17 cellular contexts compared by ENCODE assay signal in the genomic region with DNA sequence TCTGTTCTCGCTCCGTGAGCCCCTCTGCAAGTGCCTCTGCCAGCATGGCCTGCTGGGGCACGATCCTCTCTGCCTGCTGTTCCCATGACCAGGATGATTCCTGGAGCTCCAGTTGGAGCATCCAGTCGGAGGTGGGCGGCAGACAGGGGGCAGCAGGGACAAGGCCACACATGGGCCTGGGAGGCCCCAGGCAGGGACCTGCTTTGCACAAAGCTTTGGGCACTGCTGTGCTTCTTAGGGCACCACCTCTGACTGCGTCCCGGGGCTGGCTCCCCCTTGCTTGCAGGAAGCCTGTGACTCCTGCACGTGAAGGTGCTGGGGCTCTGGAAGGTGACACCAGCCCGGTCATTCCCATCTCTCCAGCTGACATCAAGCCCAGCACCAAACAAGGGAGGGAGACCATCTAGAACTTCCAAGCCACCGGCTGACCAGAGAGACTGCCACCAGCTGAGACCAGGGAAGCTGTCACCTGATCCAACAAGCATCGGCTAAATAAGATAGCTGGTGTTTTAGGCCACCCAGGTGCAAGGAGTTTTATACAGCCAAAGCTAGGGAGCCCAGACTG.
"Had no signal": no experiment of that assay in that cellular context is flagged by ENCODE, and none has a peak within 500 bp of the region (broad histone marks: within the 10 kb centered on the region; RNA-seq: fewer than 3 reads in every experiment).

No MANE protein-coding gene starts in this region.

- ATAC-seq: foreskin keratinocyte, gastroesophageal sphincter, heart left ventricle, left cardiac atrium, left lung, left ventricle myocardium superior had no signal

- H3K36me3 ChIP-seq: esophagus muscularis mucosa, gastroesophageal sphincter, heart left ventricle, left lung, lower lobe of right lung had no signal

- H3K4me1 ChIP-seq: esophagus muscularis mucosa, foreskin keratinocyte, gastroesophageal sphincter, heart left ventricle, left lung, lower lobe of right lung had no signal

- H3K9me3 ChIP-seq: esophagus muscularis mucosa, gastroesophageal sphincter, heart left ventricle, lower lobe of right lung had no signal

- DNase-seq: dermis blood vessel endothelial cell; dorsolateral prefrontal cortex; effector CD4-positive, alpha-beta T cell; effector memory CD4-positive, alpha-beta T cell; foreskin keratinocyte; heart left ventricle; hypothalamus; left cardiac atrium; left lung; left ventricle myocardium superior; lower lobe of right lung; mesenchymal stem cell; midbrain had no signal

- H3K27me3 ChIP-seq: dorsolateral prefrontal cortex, esophagus muscularis mucosa, foreskin keratinocyte, gastroesophageal sphincter, heart left ventricle, hepatocyte, left lung had no signal

- H3K4me3 ChIP-seq: coronary artery, dorsolateral prefrontal cortex, esophagus muscularis mucosa, gastroesophageal sphincter, heart left ventricle, hepatocyte, left lung, lower lobe of right lung had no signal

- H3K27ac ChIP-seq: coronary artery, dorsolateral prefrontal cortex, esophagus muscularis mucosa, foreskin keratinocyte, gastroesophageal sphincter, heart left ventricle, hepatocyte, left lung, lower lobe of right lung had no signal
